Comparison of ENCODE assay signal across 1 cellular context in the genomic region with DNA sequence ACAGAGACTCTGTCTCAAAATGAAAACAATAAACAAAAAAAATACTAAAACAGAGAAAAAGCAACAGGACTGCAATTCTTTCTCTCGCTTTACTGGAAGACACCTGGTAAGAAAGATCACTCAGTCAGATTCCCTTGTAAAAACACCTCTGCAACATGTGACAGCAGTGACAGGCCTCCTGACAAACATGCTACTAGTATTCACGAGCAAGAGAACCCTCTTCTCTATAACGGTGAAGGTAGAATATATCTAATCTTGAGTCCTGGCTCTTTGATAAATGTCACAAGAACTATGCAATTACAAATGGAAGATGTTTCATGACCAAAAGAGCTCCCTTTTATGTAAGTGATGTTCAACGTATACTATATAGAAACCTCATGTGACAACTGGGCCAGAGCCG.
TF ChIP-seq lines count a peak whose summit lies in the region.

No MANE protein-coding gene starts in this region.

TF ChIP-seq in SK-N-SH, 30 proteins besides CTCF, POLR2A, EP300 and RAD21 (continued from another document):
- TF ChIP-seq ZBTB33 (IDR thresholded peaks at IDR 0.05; ENCODE audit: borderline replicate concordance, low read depth): no peak
- TF ChIP-seq PBX3 (IDR thresholded peaks at IDR 0.05): no peak
- no peak for TF ChIP-seq YY1 (IDR thresholded peaks at IDR 0.05; ENCODE audit: low read depth)
- TF ChIP-seq NFIC (IDR thresholded peaks at IDR 0.05; ENCODE audit: borderline replicate concordance): no peak
TF ChIP-seq in SK-N-SH: peak in this region for 0.
